Comparison of ENCODE assay signal across 10 cellular contexts in the genomic region with DNA sequence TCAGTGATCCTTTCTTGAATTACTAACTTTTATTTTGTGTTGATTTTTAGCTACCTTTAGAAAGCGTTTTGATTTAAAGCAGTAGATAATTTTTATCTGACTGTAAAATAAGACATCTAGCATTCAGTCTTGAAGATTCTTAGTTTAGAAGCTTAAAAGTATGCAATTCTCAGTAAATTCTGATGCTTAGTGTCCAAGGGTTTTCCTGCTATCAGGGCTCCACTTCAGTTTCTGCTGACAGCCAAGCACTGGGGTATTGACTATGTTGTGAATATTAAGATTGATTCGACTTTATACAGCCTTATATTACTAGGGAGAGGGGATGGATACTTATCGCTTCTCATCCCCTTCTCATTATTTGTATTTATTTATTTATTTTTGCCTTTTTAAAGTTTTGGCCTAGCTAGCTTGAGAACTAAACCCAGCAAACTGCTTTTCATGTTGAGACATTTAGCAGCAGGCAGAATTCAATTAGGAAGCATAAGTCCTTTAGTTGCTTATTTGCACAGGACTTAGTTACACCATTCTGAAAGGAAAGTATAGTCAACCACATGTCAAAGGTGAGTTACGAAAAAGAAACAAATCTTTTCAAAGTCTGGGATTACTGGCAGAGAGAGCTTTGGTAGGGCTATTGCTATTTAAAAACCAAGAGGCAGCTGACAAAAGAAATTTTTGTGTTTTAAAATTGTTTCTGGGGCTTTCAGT. TPM values are rescaled to one million over a fixed set of nuclear protein-coding genes. Genes with fewer than 3 reads are reported as not detected.
A peak's percentile ranks its signal among the peaks of the same experiment; 100 is the strongest.
DNase-seq lines count a peak whose midpoint lies in the region; ATAC-seq and TF ChIP-seq lines count a peak whose summit lies in the region.
"Had no signal": no experiment of that assay in that cellular context is flagged by ENCODE, and none has a peak within 500 bp of the region (broad histone marks: within the 10 kb centered on the region; RNA-seq: fewer than 3 reads in every experiment).

No MANE protein-coding gene starts in this region.

- no peaks in the 10 kb centered on the region for H3K9me3 ChIP-seq in CD4-positive, alpha-beta T cell (ENCODE audit: control insufficient read depth, low read length)
- H3K9me3 ChIP-seq in muscle layer of duodenum (ENCODE audit: control insufficient read depth in 1 of 2, low read length in 2 of 2) = no peaks in the 10 kb centered on the region

- H3K4me3 Mint-ChIP-seq in CD4-positive, alpha-beta T cell = peak overlapping the region; percentile 97
- H3K4me3 Mint-ChIP-seq in chondrocyte (ENCODE audit: unreplicated experiment) = peak overlapping the region; percentile 93

- no peak for DNase-seq in CD4-positive, alpha-beta T cell
- DNase-seq in chondrocyte (ENCODE audit: low spot score) (no peak), NCI-H2107 (lab: John Stamatoyannopoulos, UW) (no peak), AML-193 (lab: John Stamatoyannopoulos, UW) (no peak)
- DNase-seq: activated CD4-positive, alpha-beta memory T cell treated with anti-CD3 and anti-CD28 coated beads, Interleukin-2, amount 10 ng/mL, durations not matched to agents 7 days and 5 days; effector memory CD4-positive, alpha-beta T cell had no signal

- no peak overlapping the region for H2AFZ ChIP-seq in KMS-11 (ENCODE audit: low read depth)

- H3K36me3 ChIP-seq in KMS-11 (ENCODE audit: insufficient read depth) (peaks cover 16% of the 10 kb centered on the region; the same call in 1 of the 2 replicates), muscle layer of duodenum (ENCODE audit: control insufficient read depth in 1 of 2, insufficient read depth in 2 of 2, low read length in 2 of 2) (no peaks in the 10 kb centered on the region)

- H3K27me3 ChIP-seq in CD4-positive, alpha-beta T cell (ENCODE audit: control insufficient read depth, insufficient read depth, low read length) = no peaks in the 10 kb centered on the region
- H3K27me3 ChIP-seq in KMS-11 (ENCODE audit: insufficient read depth, low read depth) (no peaks in the 10 kb centered on the region), muscle layer of duodenum (ENCODE audit: low read depth, low read length) (no peaks in the 10 kb centered on the region)

- H3K4me1 ChIP-seq in KMS-11 (ENCODE audit: low read depth, poor library complexity, severe bottlenecking) (peaks cover 38% of the 10 kb centered on the region), muscle layer of duodenum (ENCODE audit: control insufficient read depth in 1 of 2, insufficient read depth in 2 of 2, low read length in 2 of 2) (peaks cover 4 to 6% of the 10 kb centered on the region in 2 donors)

- H3K36me3 Mint-ChIP-seq in CD4-positive, alpha-beta T cell (ENCODE audit: low read depth) = peaks cover 16% of the 10 kb centered on the region
- H3K36me3 Mint-ChIP-seq in chondrocyte (ENCODE audit: low read depth) = peaks cover 2% of the 10 kb centered on the region

- CTCF ChIA-PET in CD4-positive, alpha-beta T cell (lab: Charles Lee) = interaction anchor here (1.0 kb wide), 1 partner anchor 342 kb away, joined by 3 read pairs; no protein-coding TSS in a partner anchor

- no peak for ATAC-seq in CD4-positive, alpha-beta T cell (ENCODE audit: poor library complexity)
- ATAC-seq in HG03097 (IDR thresholded peaks at IDR 0.05; ENCODE audit: low FRiP score, unreplicated experiment) (no peak), HG02938 (IDR thresholded peaks at IDR 0.05; ENCODE audit: unreplicated experiment) (no peak)

- H3K9ac ChIP-seq in KMS-11 = peak overlapping the region; percentile 95

- H3K4me2 ChIP-seq in KMS-11 = peak overlapping the region; percentile 100

- TF ChIP-seq CTCF in CD4-positive, alpha-beta T cell (IDR thresholded peaks at IDR 0.05) = no peak
- no peak for TF ChIP-seq CTCF in KMS-11 (conservative IDR thresholded peaks at IDR 0.05; ENCODE audit: low read depth, low read length)
- no peak for TF ChIP-seq CTCF in chondrocyte (IDR thresholded peaks at IDR 0.05)

- H3K27ac ChIP-seq in CD4-positive, alpha-beta T cell (ENCODE audit: low read depth, low read length) = no peak overlapping the region
- H3K27ac ChIP-seq in KMS-11 (peak overlapping the region; percentile 96), muscle layer of duodenum (ENCODE audit: low read length) (peak overlapping the region; percentile 89)

- peaks cover 50% of the 10 kb centered on the region for H3K4me1 Mint-ChIP-seq in CD4-positive, alpha-beta T cell (ENCODE audit: low read depth)
- H3K4me1 Mint-ChIP-seq in chondrocyte (ENCODE audit: low read depth) = peaks cover 37% of the 10 kb centered on the region

- peak overlapping the region; percentile 93 for H3K27ac Mint-ChIP-seq in CD4-positive, alpha-beta T cell
- H3K27ac Mint-ChIP-seq in chondrocyte (ENCODE audit: unreplicated experiment) = peak overlapping the region; percentile 37
- H3K27ac Mint-ChIP-seq: activated CD4-positive, alpha-beta memory T cell treated with anti-CD3 and anti-CD28 coated beads, Interleukin-2, amount 10 ng/mL, durations not matched to agents 7 days and 5 days had no signal

- POLR2A ChIA-PET in CD4-positive, alpha-beta T cell (lab: Charles Lee) = interaction anchor here (0.6 to 1.9 kb wide), 3 partner anchors 20 to 80 kb away, joined by 4 to 6 read pairs (median 5); no protein-coding TSS in a partner anchor

- no peaks in the 10 kb centered on the region for H3K27me3 Mint-ChIP-seq in CD4-positive, alpha-beta T cell
- H3K27me3 Mint-ChIP-seq in chondrocyte (ENCODE audit: low read depth) = no peaks in the 10 kb centered on the region

- H3K4me3 ChIP-seq in KMS-11 (IDR thresholded peaks at IDR 0.05; ENCODE audit: insufficient read depth, low read depth, low read length) = no peak overlapping the region
- peak overlapping the region; percentile 93 to 94 for H3K4me3 ChIP-seq in muscle layer of duodenum (ENCODE audit: low read depth in 1 of 2, low read length in 2 of 2)

- intact Hi-C loops in CD4-positive, alpha-beta T cell (cut with DNase I, micrococcal nuclease) = loop anchor here (5.0 to 10.0 kb wide), 5 partner anchors 72 to 1335 kb away; a partner anchor contains a TSS

- H3K79me2 ChIP-seq in KMS-11 (ENCODE audit: insufficient read depth, low read depth) = peaks cover 79% of the 10 kb centered on the region

- H4K20me1 ChIP-seq in KMS-11 (ENCODE audit: insufficient read depth) = no peaks in the 10 kb centered on the region

- H3K9me3 Mint-ChIP-seq in CD4-positive, alpha-beta T cell = no peaks in the 10 kb centered on the region
- H3K9me3 Mint-ChIP-seq in chondrocyte (ENCODE audit: low read depth) = no peaks in the 10 kb centered on the region
- H3K9me3 Mint-ChIP-seq: activated CD4-positive, alpha-beta memory T cell treated with anti-CD3 and anti-CD28 coated beads, Interleukin-2, amount 10 ng/mL, durations not matched to agents 7 days and 5 days had no signal

RNA-seq across cellular contexts. Expression of a gene that starts 2.9 kb away (rescaled TPM):
- 10 to 100 TPM; 25.3 to 30.8 TPM for total RNA-seq in CD4-positive, alpha-beta T cell
- total RNA-seq in chondrocyte = 24.1 to 32.8 TPM (median 26.6 TPM) in 3 replicates

RNA-seq across cellular contexts. Expression of a gene that starts 43.1 kb away (rescaled TPM):
- 10 to 100 TPM; 40.3 to 44.9 TPM for total RNA-seq in CD4-positive, alpha-beta T cell
- 80.3 to 93.9 TPM (median 91.5 TPM) in 3 replicates for total RNA-seq in chondrocyte
